ENCODE assay signal across 8 cellular contexts in the genomic region with DNA sequence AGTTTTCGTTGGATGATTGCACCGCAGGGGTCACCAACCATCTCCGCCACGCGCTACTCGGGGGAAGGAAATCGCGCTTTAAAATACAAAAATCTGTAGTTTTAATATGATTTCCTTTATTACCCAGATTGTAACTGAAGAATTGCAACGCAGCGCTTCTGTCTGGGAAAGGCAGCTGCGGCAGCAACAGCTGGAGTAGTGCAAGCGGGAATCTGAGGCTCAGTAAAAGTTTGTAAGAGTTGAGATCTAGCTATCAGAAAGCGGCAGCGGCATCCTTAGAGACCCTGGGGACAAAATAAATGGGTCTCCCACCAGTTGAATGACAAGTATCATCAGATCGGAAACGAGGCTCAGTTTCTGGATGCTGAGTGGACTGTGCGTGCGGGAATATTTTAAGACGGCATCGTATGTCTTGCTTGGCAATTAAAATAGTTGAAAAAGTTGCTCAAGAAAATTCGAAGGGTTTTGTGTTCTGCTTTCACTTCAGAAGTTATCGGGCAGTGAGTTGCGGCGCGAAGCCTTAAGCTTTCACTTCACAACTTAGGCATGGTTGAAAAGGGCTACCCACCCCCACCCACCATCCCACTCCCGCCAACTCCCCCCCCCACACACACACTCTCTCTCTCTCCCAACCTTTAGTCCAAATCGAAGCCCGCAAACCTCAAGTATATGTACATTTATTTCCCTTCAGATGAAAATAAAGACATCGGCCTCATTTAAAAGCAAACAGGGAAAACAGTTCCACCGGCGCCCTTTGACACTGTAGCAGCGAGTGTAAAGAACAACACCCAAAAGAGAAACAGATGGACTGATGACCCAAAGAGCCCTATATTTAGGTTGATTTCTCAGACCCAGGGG. TPM values are rescaled to one million over a fixed set of nuclear protein-coding genes. Genes with fewer than 3 reads are reported as not detected.
DNase-seq lines count a peak whose midpoint lies in the region; ATAC-seq and TF ChIP-seq lines count a peak whose summit lies in the region.

No MANE protein-coding gene starts in this region.

- POLR2A ChIA-PET in T-cell (lab: Charles Lee), result interaction anchor here in 1 of 2 donors (0.6 kb wide), 1 partner anchor 765 kb away, joined by 5 read pairs; no protein-coding TSS in a partner anchor

- CTCF ChIA-PET in T-cell (lab: Charles Lee), result interaction anchor here (0.6 to 0.7 kb wide), 3 partner anchors 14 to 515 kb away, joined by 3 to 7 read pairs (median 3); no protein-coding TSS in a partner anchor

- no peak overlapping the region for H2AFZ ChIP-seq in trophoblast cell (ENCODE audit: insufficient read depth, low read length, poor library complexity)

- H3K4me3 Mint-ChIP-seq in T-cell, result peak overlapping the region; percentile 75 to 95 (median 77)

- TF ChIP-seq CTCF in GM12865 (IDR thresholded peaks at IDR 0.05; ENCODE audit: insufficient read depth, low read depth, low read length, missing control alignments), result no peak
- TF ChIP-seq CTCF in fibroblast of the aortic adventitia (IDR thresholded peaks at IDR 0.05; ENCODE audit: insufficient read depth, low read length), result no peak

- H3K18ac ChIP-seq in trophoblast cell (ENCODE audit: low read length), result peak overlapping the region; percentile 55

- peak overlapping the region; percentile 75 for H3K14ac ChIP-seq in trophoblast cell (ENCODE audit: low read length)

- peaks cover 64 to 79% of the 10 kb centered on the region in 2 donors for H3K27me3 Mint-ChIP-seq in T-cell

- H2AK5ac ChIP-seq in trophoblast cell (ENCODE audit: low read length), result no peak overlapping the region

- no peak overlapping the region for H3K27ac Mint-ChIP-seq in T-cell

- H3K36me3 ChIP-seq in trophoblast cell (ENCODE audit: control insufficient read depth in 1 of 2, insufficient read depth in 2 of 2, low read length in 2 of 2), result no peaks in the 10 kb centered on the region

- H4K91ac ChIP-seq in trophoblast cell (ENCODE audit: low read depth, low read length), result peak overlapping the region; percentile 90

- no peaks in the 10 kb centered on the region for H3K36me3 Mint-ChIP-seq in T-cell

- H2BK12ac ChIP-seq in trophoblast cell (ENCODE audit: low read length), result peak overlapping the region; percentile 17

- H3K4me1 ChIP-seq in trophoblast cell (ENCODE audit: control insufficient read depth in 1 of 2, insufficient read depth in 2 of 2, low read length in 2 of 2), result peaks cover 9 to 14% of the 10 kb centered on the region in 2 experiments

- peak overlapping the region; percentile 71 for H3K4ac ChIP-seq in trophoblast cell (ENCODE audit: low read depth, low read length)

- no peaks in the 10 kb centered on the region for H3K9me3 ChIP-seq in trophoblast cell (ENCODE audit: insufficient read depth, low read depth, low read length)

- peak overlapping the region; percentile 66 for H2BK5ac ChIP-seq in trophoblast cell (ENCODE audit: low read depth, low read length, poor library complexity)

- no peak overlapping the region for H3K23ac ChIP-seq in trophoblast cell (ENCODE audit: low read length)

- peaks cover 47 to 62% (median 52%) of the 10 kb centered on the region in 3 donors for H3K4me1 Mint-ChIP-seq in T-cell

- H3K79me2 ChIP-seq in trophoblast cell (ENCODE audit: control insufficient read depth, insufficient read depth, low read length, poor library complexity), result peaks cover 10% of the 10 kb centered on the region

- WGBS in trophoblast cell (ENCODE audit: extremely low coverage, insufficient coverage, insufficient read length), result no CpG with 5 or more reads among the region's 32 CpGs

- DNase-seq in GM12865 (ENCODE audit: low read depth), result peak; percentile 13
- DNase-seq in T-cell, result peak in 1 of 34 experiments; percentile 13
- DNase-seq in fibroblast of the aortic adventitia (ENCODE audit: low read depth), result peak; percentile 85
- peak in 1 of 2 donors; percentile 26 for DNase-seq in trophoblast cell
- DNase-seq in hippocampal formation (lab: John Stamatoyannopoulos, UW), result no peak
- no peak for DNase-seq in NAMALWA (ENCODE audit: low spot score)

- H3K27me3 ChIP-seq in trophoblast cell (ENCODE audit: insufficient read depth, low read length), result peaks cover 28% of the 10 kb centered on the region

- H3K27ac ChIP-seq in trophoblast cell (ENCODE audit: low read depth, low read length), result peak overlapping the region; percentile 73

- H3K9me3 Mint-ChIP-seq in T-cell, result no peaks in the 10 kb centered on the region

- H3K4me3 ChIP-seq in GM12865 (ENCODE audit: low read depth, low read length), result peak overlapping the region; percentile 55
- peak overlapping the region; percentile 93 for H3K4me3 ChIP-seq in fibroblast of the aortic adventitia (ENCODE audit: low read depth, low read length)
- H3K4me3 ChIP-seq in trophoblast cell (ENCODE audit: low read depth, low read length), result peak overlapping the region; percentile 84

- peak overlapping the region; percentile 87 for H4K8ac ChIP-seq in trophoblast cell (ENCODE audit: low read depth, low read length)

- peak overlapping the region; percentile 54 for H2BK120ac ChIP-seq in trophoblast cell (ENCODE audit: insufficient read depth, low read length, poor library complexity)

- H3K4me2 ChIP-seq in trophoblast cell (ENCODE audit: low read length), result peak overlapping the region; percentile 86

- H3K9ac ChIP-seq in trophoblast cell (ENCODE audit: low read length), result peak overlapping the region; percentile 88

- no peak overlapping the region for H4K12ac ChIP-seq in trophoblast cell (ENCODE audit: low read depth, low read length)

- H3K79me1 ChIP-seq in trophoblast cell (ENCODE audit: low read length), result peaks cover 32% of the 10 kb centered on the region

- ATAC-seq in T-cell (replicated peaks in 1 of 4) (no peak), GM18868 (IDR thresholded peaks at IDR 0.05; ENCODE audit: unreplicated experiment) (no peak), GM19035 (IDR thresholded peaks at IDR 0.05; ENCODE audit: unreplicated experiment) (no peak)

RNA-seq across cellular contexts. Expression of gene MECOM, which starts 2.6 kb away (rescaled TPM):
- total RNA-seq in T-cell (under 1 TPM in 4 of 5 donors, not detected in 1; 0.06 to 0.48 (median 0.10) TPM), fibroblast of the aortic adventitia (ENCODE audit: low replicate concordance) (10.1 and 44.3 TPM in 2 replicates)
- 8.6 and 8.7 TPM in 2 replicates for polyA plus RNA-seq in trophoblast cell (2013)

Comparison
In these comparisons a context has a peak if more than half of its experiments do, and no peak if none do; other contexts are left out.
1. DNase-seq: peak in GM12865 (single experiment) and fibroblast of the aortic adventitia (single experiment); none in hippocampal formation (0 of 2) and NAMALWA (single experiment).
2. Peak in every context shown above with its lines, with median percentiles within 50 percentile points of each other: H3K4me3 ChIP-seq.